ENCODE assay signal across 2 cellular contexts in the genomic region with DNA sequence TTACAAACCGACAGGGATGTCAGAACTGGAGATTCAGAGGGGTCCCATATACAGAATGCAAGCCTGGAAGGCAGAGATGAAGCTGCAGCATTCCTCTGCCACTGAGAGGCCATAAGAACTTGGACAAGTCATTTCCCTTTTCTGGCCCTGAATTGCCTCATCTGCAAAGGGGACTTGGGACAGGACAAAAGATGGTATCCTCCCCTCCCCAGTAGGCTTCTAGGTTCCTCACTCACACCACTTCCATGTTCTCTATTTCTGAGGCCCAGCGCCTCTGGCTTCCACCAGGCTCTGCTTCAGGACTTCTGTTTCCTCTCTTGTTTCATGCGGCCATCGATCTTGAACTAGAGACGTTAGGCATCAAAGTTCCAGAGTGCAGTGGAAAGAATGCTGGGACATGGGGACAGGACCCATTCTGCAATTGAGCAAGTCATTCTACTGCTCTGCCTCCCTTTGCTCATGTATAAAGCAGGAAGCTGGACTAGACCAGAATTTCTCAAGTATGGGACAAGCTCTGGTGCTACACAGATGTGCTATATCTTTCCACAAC.
TF ChIP-seq lines count a peak whose summit lies in the region.

No MANE protein-coding gene starts in this region.

TF ChIP-seq in IMR-90, 13 proteins besides CTCF, POLR2A, EP300 and RAD21:
- TF ChIP-seq BHLHE40 (IDR thresholded peaks at IDR 0.05; ENCODE audit: low read depth, low read length) (no peak), MAFK (IDR thresholded peaks at IDR 0.05; ENCODE audit: low read depth, low read length) (no peak), RCOR1 (IDR thresholded peaks at IDR 0.05; ENCODE audit: insufficient replicate concordance, low read length) (no peak), NFE2L2 (IDR thresholded peaks at IDR 0.05; ENCODE audit: low read depth, low read length) (no peak), USF2 (IDR thresholded peaks at IDR 0.05; ENCODE audit: low read depth, low read length) (no peak), CEBPB (IDR thresholded peaks at IDR 0.05; ENCODE audit: low read depth, low read length) (no peak), MAZ (IDR thresholded peaks at IDR 0.05; ENCODE audit: borderline replicate concordance, low read depth, low read length) (no peak), RFX5 (IDR thresholded peaks at IDR 0.05; ENCODE audit: low read depth, low read length) (no peak), MXI1 (IDR thresholded peaks at IDR 0.05; ENCODE audit: borderline replicate concordance, low read depth, low read length) (no peak), CHD1 (IDR thresholded peaks at IDR 0.05; ENCODE audit: low read depth, low read length) (no peak), ELK1 (IDR thresholded peaks at IDR 0.05; ENCODE audit: borderline replicate concordance, low read depth, low read length) (no peak), SMC3 (IDR thresholded peaks at IDR 0.05; ENCODE audit: low read depth, low read length) (no peak), FOS (IDR thresholded peaks at IDR 0.05; ENCODE audit: low read depth, low read length) (no peak)

TF ChIP-seq in HepG2, 621 proteins besides CTCF, POLR2A, EP300 and RAD21:
- no peak for TF ChIP-seq USF2 (IDR thresholded peaks at IDR 0.05; ENCODE audit: low read depth, low read length)
- no peak for TF ChIP-seq USF2 (CRISPR knock-in tag; IDR thresholded peaks at IDR 0.05; ENCODE audit: borderline replicate concordance)
- TF ChIP-seq ZNF160 (CRISPR knock-in tag; IDR thresholded peaks at IDR 0.05), result no peak
- TF ChIP-seq ZMYM3 (CRISPR knock-in tag; IDR thresholded peaks at IDR 0.05), result 0 out of 2 replicates have a peak, but pooled peaks have one; percentile 28
- TF ChIP-seq KDM5A (IDR thresholded peaks at IDR 0.05; ENCODE audit: borderline replicate concordance, low read length), result no peak
- TF ChIP-seq, protein P1, sequence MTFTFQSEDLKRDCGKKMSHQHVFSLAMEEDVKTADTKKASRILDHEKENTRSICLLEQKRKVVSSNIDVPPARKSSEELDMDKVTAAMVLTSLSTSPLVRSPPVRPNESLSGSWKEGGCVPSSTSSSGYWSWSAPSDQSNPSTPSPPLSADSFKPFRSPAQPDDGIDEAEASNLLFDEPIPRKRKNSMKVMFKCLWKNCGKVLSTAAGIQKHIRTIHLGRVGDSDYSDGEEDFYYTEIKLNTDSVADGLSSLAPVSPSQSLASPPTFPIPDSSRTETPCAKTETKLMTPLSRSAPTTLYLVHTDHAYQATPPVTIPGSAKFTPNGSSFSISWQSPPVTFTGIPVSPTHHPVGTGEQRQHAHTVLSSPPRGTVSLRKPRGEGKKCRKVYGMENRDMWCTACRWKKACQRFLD (CRISPR knock-in tag; IDR thresholded peaks at IDR 0.05; ENCODE audit: borderline replicate concordance), result no peak
- no peak for TF ChIP-seq ARNT2 (CRISPR knock-in tag; IDR thresholded peaks at IDR 0.05; ENCODE audit: low read depth)
